10 cellular contexts compared by ENCODE assay signal in genomic region chr9:100084145-100084478, GRCh38. TPM values are rescaled to one million over a fixed set of nuclear protein-coding genes. Genes with fewer than 3 reads are reported as not detected.
DNase-seq lines count a peak whose midpoint lies in the region; ATAC-seq, FAIRE-seq and TF ChIP-seq lines count a peak whose summit lies in the region.
"Had no signal": no experiment of that assay in that cellular context is flagged by ENCODE, and none has a peak within 500 bp of the region (broad histone marks: within the 10 kb centered on the region; RNA-seq: fewer than 3 reads in every experiment).

No MANE protein-coding gene starts in this region.

- H3K79me2 ChIP-seq in MM.1S (ENCODE audit: low read length) (peaks cover 86% of the 10 kb centered on the region), mammary epithelial cell (ENCODE audit: insufficient read depth, low read length) (peaks cover 78% of the 10 kb centered on the region)

- no peak for FAIRE-seq in urothelium cell line (lab: Jason Lieb, UNC)

- H2AFZ ChIP-seq in MM.1S (ENCODE audit: low read length) = no peak overlapping the region
- H2AFZ ChIP-seq in mammary epithelial cell (ENCODE audit: low read depth, low read length) = no peak overlapping the region

- peaks cover 21% of the 10 kb centered on the region for H3F3A ChIP-seq in MM.1S (ENCODE audit: insufficient read depth, low read length)

- TF ChIP-seq CTCF in activated CD8-positive, alpha-beta T cell treated with anti-CD3 and anti-CD28 coated beads for 36 hours (IDR thresholded peaks at IDR 0.05) = no peak
- TF ChIP-seq CTCF in MM.1S (IDR thresholded peaks at IDR 0.05; ENCODE audit: low read length) (no peak), mammary epithelial cell (conservative IDR thresholded peaks at IDR 0.05 in 1 of 2, IDR thresholded peaks at IDR 0.05 in 1 of 2; ENCODE audit: extremely low read depth in 1 of 2, insufficient read depth in 1 of 2, low read depth in 1 of 2, low read length in 2 of 2) (no peak)

- H3K27ac Mint-ChIP-seq in activated CD8-positive, alpha-beta T cell treated with anti-CD3 and anti-CD28 coated beads for 36 hours = peak overlapping the region; percentile 47
- H3K27ac Mint-ChIP-seq in activated CD8-positive, alpha-beta T cell treated with anti-CD3 and anti-CD28 coated beads, Interleukin-2, amount 10 ng/mL, durations not matched to agents 7 days and 5 days = no peak overlapping the region
- peak overlapping the region; percentile 91 for H3K27ac Mint-ChIP-seq in stimulated activated memory B cell treated with anti-CD40 and anti-IgM and Interleukin-4, amounts not matched to agents 10 μg/mL and 1 μg/mL and 100 μg/mL, for 72 hours

- H3K4me2 ChIP-seq in MM.1S (ENCODE audit: low read depth, low read length) (peak overlapping the region; percentile 65), mammary epithelial cell (ENCODE audit: insufficient read depth, low read depth, low read length) (no peak overlapping the region)

- in situ Hi-C loops in mammary epithelial cell (cut with MboI; ENCODE audit: low sequenced_read_pairs in 2 of 2) = no loop called here

- H3K4me1 Mint-ChIP-seq in activated CD8-positive, alpha-beta T cell treated with anti-CD3 and anti-CD28 coated beads for 36 hours (ENCODE audit: low read depth) = peaks cover 74% of the 10 kb centered on the region
- peaks cover 42% of the 10 kb centered on the region for H3K4me1 Mint-ChIP-seq in activated CD8-positive, alpha-beta T cell treated with anti-CD3 and anti-CD28 coated beads, Interleukin-2, amount 10 ng/mL, durations not matched to agents 7 days and 5 days (ENCODE audit: low read depth)
- peaks cover 90% of the 10 kb centered on the region for H3K4me1 Mint-ChIP-seq in stimulated activated memory B cell treated with anti-CD40 and anti-IgM and Interleukin-4, amounts not matched to agents 10 μg/mL and 1 μg/mL and 100 μg/mL, for 72 hours

- H3K9ac ChIP-seq in MM.1S (ENCODE audit: low read length) (peak overlapping the region; percentile 73), mammary epithelial cell (ENCODE audit: insufficient read depth, low read length) (no peak overlapping the region)

- H3K36me3 ChIP-seq in MM.1S (replicated peaks; ENCODE audit: insufficient read depth, low read length) (no peaks in the 10 kb centered on the region), mammary epithelial cell (ENCODE audit: insufficient read depth, low read length) (peaks cover under 1% of the 10 kb centered on the region)

- H3K9me3 ChIP-seq in MM.1S (replicated peaks; ENCODE audit: insufficient read depth, low read length) (no peaks in the 10 kb centered on the region), mammary epithelial cell (replicated peaks; ENCODE audit: insufficient read depth, low read length) (no peaks in the 10 kb centered on the region)

- H3K27me3 ChIP-seq in MM.1S (replicated peaks; ENCODE audit: insufficient read depth, low read length) (no peaks in the 10 kb centered on the region), mammary epithelial cell (ENCODE audit: insufficient read depth, low read length) (peaks cover 5% of the 10 kb centered on the region)

- H3K4me1 ChIP-seq in MM.1S (ENCODE audit: low read length) (peaks cover 30% of the 10 kb centered on the region), mammary epithelial cell (ENCODE audit: insufficient read depth, low read length) (peaks cover 16% of the 10 kb centered on the region)

- dilution Hi-C loops in mammary epithelial cell (cut with HindIII; ENCODE audit: low sequenced_read_pairs) = no loop called here

- H3K9me2 ChIP-seq in MM.1S (replicated peaks; ENCODE audit: insufficient read depth, low read length) = no peaks in the 10 kb centered on the region

- H3K4me3 ChIP-seq in MM.1S (ENCODE audit: low read length) (peak overlapping the region; percentile 55), mammary epithelial cell (replicated peaks in 1 of 3; ENCODE audit: insufficient read depth in 1 of 3, low read depth in 2 of 3, low read length in 3 of 3) (no peak overlapping the region)

- no TSS peak for BruUV-seq in mammary epithelial cell (replicated peaks; lab: Mats Ljungman, UMichigan)

- WGBS in mammary epithelial cell (ENCODE audit: low coverage, missing lambda C conversion rate) = 88% methylated on average over 1 of the region's 1 CpG

- peaks cover under 1% of the 10 kb centered on the region for H3K36me3 Mint-ChIP-seq in activated CD8-positive, alpha-beta T cell treated with anti-CD3 and anti-CD28 coated beads for 36 hours (ENCODE audit: low read depth)
- peaks cover under 1% of the 10 kb centered on the region for H3K36me3 Mint-ChIP-seq in activated CD8-positive, alpha-beta T cell treated with anti-CD3 and anti-CD28 coated beads, Interleukin-2, amount 10 ng/mL, durations not matched to agents 7 days and 5 days (ENCODE audit: low read depth)
- no peaks in the 10 kb centered on the region for H3K36me3 Mint-ChIP-seq in stimulated activated memory B cell treated with anti-CD40 and anti-IgM and Interleukin-4, amounts not matched to agents 10 μg/mL and 1 μg/mL and 100 μg/mL, for 72 hours

- no peak for DNase-seq in activated CD8-positive, alpha-beta T cell treated with anti-CD3 and anti-CD28 coated beads for 36 hours
- DNase-seq in activated CD8-positive, alpha-beta T cell treated with anti-CD3 and anti-CD28 coated beads, Interleukin-2, amount 10 ng/mL, durations not matched to agents 7 days and 5 days = no peak
- peak; percentile 65 for DNase-seq in MM.1S
- DNase-seq in iPS-NIHi11 (ENCODE audit: low spot score) = no peak
- DNase-seq in mammary epithelial cell = no peak
- no peak for DNase-seq in urothelium cell line (ENCODE audit: low spot score)
- DNase-seq: activated CD4-positive, alpha-beta T cell treated with anti-CD3 and anti-CD28 coated beads for 48 hours; caudate nucleus had no signal

- H3K4me3 Mint-ChIP-seq in activated CD8-positive, alpha-beta T cell treated with anti-CD3 and anti-CD28 coated beads for 36 hours = no peak overlapping the region
- H3K4me3 Mint-ChIP-seq in activated CD8-positive, alpha-beta T cell treated with anti-CD3 and anti-CD28 coated beads, Interleukin-2, amount 10 ng/mL, durations not matched to agents 7 days and 5 days = no peak overlapping the region
- H3K4me3 Mint-ChIP-seq in stimulated activated memory B cell treated with anti-CD40 and anti-IgM and Interleukin-4, amounts not matched to agents 10 μg/mL and 1 μg/mL and 100 μg/mL, for 72 hours = peak overlapping the region; percentile 82

- POLR2A ChIA-PET in activated CD8-positive, alpha-beta T cell treated with anti-CD3 and anti-CD28 coated beads for 36 hours (lab: Charles Lee) = interaction anchor here (0.9 kb wide), 1 partner anchor 14 kb away, joined by 3 read pairs; no protein-coding TSS in a partner anchor
- POLR2A ChIA-PET in activated CD8-positive, alpha-beta T cell treated with anti-CD3 and anti-CD28 coated beads, Interleukin-2, amount 10 ng/mL, durations not matched to agents 7 days and 5 days (lab: Charles Lee) = no interaction called here

- CTCF ChIA-PET in activated CD8-positive, alpha-beta T cell treated with anti-CD3 and anti-CD28 coated beads for 36 hours (lab: Charles Lee) = interaction anchor here (0.9 to 1.3 kb wide), 3 partner anchors 11 to 273 kb away, joined by 3 to 4 read pairs (median 4); no protein-coding TSS in a partner anchor
- CTCF ChIA-PET in activated CD8-positive, alpha-beta T cell treated with anti-CD3 and anti-CD28 coated beads, Interleukin-2, amount 10 ng/mL, durations not matched to agents 7 days and 5 days (lab: Charles Lee) = interaction anchor here (1.0 to 1.8 kb wide), 5 partner anchors 18 to 241 kb away, joined by 3 to 5 read pairs (median 3); no protein-coding TSS in a partner anchor
- CTCF ChIA-PET in mammary epithelial cell (lab: Charles Lee; ENCODE audit: low non-redundant PET) = no interaction called here

- H3K9me3 Mint-ChIP-seq in activated CD8-positive, alpha-beta T cell treated with anti-CD3 and anti-CD28 coated beads for 36 hours = no peaks in the 10 kb centered on the region
- no peaks in the 10 kb centered on the region for H3K9me3 Mint-ChIP-seq in activated CD8-positive, alpha-beta T cell treated with anti-CD3 and anti-CD28 coated beads, Interleukin-2, amount 10 ng/mL, durations not matched to agents 7 days and 5 days (ENCODE audit: insufficient read depth)
- no peaks in the 10 kb centered on the region for H3K9me3 Mint-ChIP-seq in stimulated activated memory B cell treated with anti-CD40 and anti-IgM and Interleukin-4, amounts not matched to agents 10 μg/mL and 1 μg/mL and 100 μg/mL, for 72 hours

- no peaks in the 10 kb centered on the region; the same call in 1 of the 2 replicates for H4K20me1 ChIP-seq in MM.1S (ENCODE audit: insufficient read depth, low read length)
- peaks cover 45% of the 10 kb centered on the region for H4K20me1 ChIP-seq in mammary epithelial cell (ENCODE audit: insufficient read depth, low read length)

- ATAC-seq in activated CD8-positive, alpha-beta T cell treated with anti-CD3 and anti-CD28 coated beads for 36 hours = no peak
- ATAC-seq in activated CD8-positive, alpha-beta T cell treated with anti-CD3 and anti-CD28 coated beads, Interleukin-2, amount 10 ng/mL, durations not matched to agents 7 days and 5 days = no peak
- ATAC-seq in HG02763 (IDR thresholded peaks at IDR 0.05; ENCODE audit: unreplicated experiment) = peak; percentile 58
- peak; percentile 76 for ATAC-seq in stimulated activated memory B cell treated with anti-CD40 and anti-IgM and Interleukin-4, amounts not matched to agents 10 μg/mL and 1 μg/mL and 100 μg/mL, for 72 hours

- no peaks in the 10 kb centered on the region for H3K27me3 Mint-ChIP-seq in activated CD8-positive, alpha-beta T cell treated with anti-CD3 and anti-CD28 coated beads for 36 hours
- no peaks in the 10 kb centered on the region for H3K27me3 Mint-ChIP-seq in activated CD8-positive, alpha-beta T cell treated with anti-CD3 and anti-CD28 coated beads, Interleukin-2, amount 10 ng/mL, durations not matched to agents 7 days and 5 days (ENCODE audit: low read depth)
- no peaks in the 10 kb centered on the region for H3K27me3 Mint-ChIP-seq in stimulated activated memory B cell treated with anti-CD40 and anti-IgM and Interleukin-4, amounts not matched to agents 10 μg/mL and 1 μg/mL and 100 μg/mL, for 72 hours

- intact Hi-C loops in activated CD8-positive, alpha-beta T cell treated with anti-CD3 and anti-CD28 coated beads for 36 hours (cut with micrococcal nuclease) = no loop called here
- intact Hi-C loops in mammary epithelial cell (cut with micrococcal nuclease) = no loop called here

- peak overlapping the region; percentile 87 for H3K27ac ChIP-seq in MM.1S (ENCODE audit: low read length)
- H3K27ac ChIP-seq in mammary epithelial cell (ENCODE audit: insufficient read depth, low read depth, low read length) = no peak overlapping the region

RNA-seq across cellular contexts. Expression of gene ERP44, which starts 14.7 kb away (rescaled TPM):
- total RNA-seq in activated CD8-positive, alpha-beta T cell treated with anti-CD3 and anti-CD28 coated beads for 36 hours = 10 to 100 TPM; 10.2 to 11.1 TPM
- total RNA-seq in activated CD8-positive, alpha-beta T cell treated with anti-CD3 and anti-CD28 coated beads, Interleukin-2, amount 10 ng/mL, durations not matched to agents 7 days and 5 days = 10 to 100 TPM; 15.7 to 15.8 TPM
- 10 to 100 TPM; 11.0 to 16.9 TPM for total RNA-seq in mammary epithelial cell
- 8.2 TPM for polyA plus RNA-seq in mammary epithelial cell
- polyA minus RNA-seq in mammary epithelial cell = 10.1 TPM

RNA-seq across cellular contexts. Expression of gene INVS, which starts 14.9 kb away (rescaled TPM):
- total RNA-seq in activated CD8-positive, alpha-beta T cell treated with anti-CD3 and anti-CD28 coated beads for 36 hours = 10 to 100 TPM; 18.0 to 20.4 TPM
- total RNA-seq in activated CD8-positive, alpha-beta T cell treated with anti-CD3 and anti-CD28 coated beads, Interleukin-2, amount 10 ng/mL, durations not matched to agents 7 days and 5 days = 10 to 100 TPM; 19.8 to 21.8 TPM
- 10 to 100 TPM; 21.0 to 22.8 TPM for total RNA-seq in mammary epithelial cell
- polyA plus RNA-seq in mammary epithelial cell = 9.7 TPM
- polyA minus RNA-seq in mammary epithelial cell = 33.1 TPM

Comparison
In these comparisons a context has a peak if more than half of its experiments do, and no peak if none do; other contexts are left out.
1. ATAC-seq: peak in HG02763 (single experiment) and stimulated activated memory B cell treated with anti-CD40 and anti-IgM and Interleukin-4, amounts not matched to agents 10 μg/mL and 1 μg/mL and 100 μg/mL, for 72 hours (single experiment); none in activated CD8-positive, alpha-beta T cell treated with anti-CD3 and anti-CD28 coated beads for 36 hours (single experiment) and activated CD8-positive, alpha-beta T cell treated with anti-CD3 and anti-CD28 coated beads, Interleukin-2, amount 10 ng/mL, durations not matched to agents 7 days and 5 days (single experiment).